ENCODE assay signal across 28 cellular contexts in the genomic region with DNA sequence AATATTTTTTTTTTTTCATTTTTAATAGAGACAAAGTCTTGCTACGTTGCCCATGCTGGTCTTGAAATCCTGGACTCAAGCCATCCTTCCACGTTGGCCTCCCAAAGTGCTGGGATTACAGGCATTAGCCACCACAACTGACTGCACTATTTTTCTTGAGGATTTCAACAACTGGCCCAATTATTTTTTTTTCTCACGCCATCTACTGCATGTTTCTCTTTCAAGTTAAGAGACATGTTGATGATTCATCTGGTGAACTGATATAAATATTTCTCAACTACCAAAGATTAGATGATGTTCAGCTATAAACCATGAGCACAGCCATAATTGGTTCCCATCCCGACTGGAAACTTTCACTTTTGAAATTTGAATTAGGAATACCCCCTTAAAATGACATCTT.
"Had no signal": no experiment of that assay in that cellular context is flagged by ENCODE, and none has a peak within 500 bp of the region (broad histone marks: within the 10 kb centered on the region; RNA-seq: fewer than 3 reads in every experiment).

No MANE protein-coding gene starts in this region.

- H3K4me2 ChIP-seq: SK-N-SH had no signal

- H3K4me3 ChIP-seq: Peyer's patch, SJCRH30 had no signal

- H3K36me3 ChIP-seq: brain microvascular endothelial cell, Peyer's patch, SJCRH30 had no signal

- H3K4me1 ChIP-seq: Peyer's patch, SJCRH30 had no signal

- H3K27ac ChIP-seq: brain microvascular endothelial cell, Peyer's patch, RWPE1, SJCRH30, VCaP had no signal

- H3K9ac ChIP-seq: SK-N-SH had no signal

- H3K27me3 ChIP-seq: brain microvascular endothelial cell, Peyer's patch, SJCRH30 had no signal

- H3K9me3 ChIP-seq: Peyer's patch, SJCRH30, SK-N-SH had no signal

- DNase-seq: activated CD4-positive, alpha-beta memory T cell treated with anti-CD3 and anti-CD28 coated beads for 36 hours; activated CD4-positive, alpha-beta T cell treated with anti-CD3 and anti-CD28 coated beads, Interleukin-2, amount 10 ng/mL, durations not matched to agents 7 days and 5 days; activated CD4-positive, CD25-positive, alpha-beta regulatory T cell; activated gamma-delta T cell; activated naive CD4-positive, alpha-beta T cell treated with anti-CD3 and anti-CD28 coated beads for 36 hours; activated T-cell treated with anti-CD3 and anti-CD28 coated beads for 4 hours; activated T-cell treated with anti-CD3 and anti-CD28 coated beads, Interleukin-2, amount 50 U/mL, for 48 hours; brain microvascular endothelial cell; Kasumi-1; KBM-7; MV-4-11; NCI-H1092 treated with DMSO at 0.1 percent for 48 hours; NCI-H1417 treated with DMSO at 0.1 percent for 48 hours; NCI-H1694; NCI-H2029; NCI-H2107; NCI-H2171 treated with DMSO at 0.1 percent for 48 hours; NCI-H226; NCI-H526; NCI-H774; OCI-M1; Peyer's patch; Right ventricle myocardium superior; SJCRH30; SK-N-SH; T-helper 1 cell had no signal
